8 cellular contexts compared by ENCODE assay signal in the genomic region with DNA sequence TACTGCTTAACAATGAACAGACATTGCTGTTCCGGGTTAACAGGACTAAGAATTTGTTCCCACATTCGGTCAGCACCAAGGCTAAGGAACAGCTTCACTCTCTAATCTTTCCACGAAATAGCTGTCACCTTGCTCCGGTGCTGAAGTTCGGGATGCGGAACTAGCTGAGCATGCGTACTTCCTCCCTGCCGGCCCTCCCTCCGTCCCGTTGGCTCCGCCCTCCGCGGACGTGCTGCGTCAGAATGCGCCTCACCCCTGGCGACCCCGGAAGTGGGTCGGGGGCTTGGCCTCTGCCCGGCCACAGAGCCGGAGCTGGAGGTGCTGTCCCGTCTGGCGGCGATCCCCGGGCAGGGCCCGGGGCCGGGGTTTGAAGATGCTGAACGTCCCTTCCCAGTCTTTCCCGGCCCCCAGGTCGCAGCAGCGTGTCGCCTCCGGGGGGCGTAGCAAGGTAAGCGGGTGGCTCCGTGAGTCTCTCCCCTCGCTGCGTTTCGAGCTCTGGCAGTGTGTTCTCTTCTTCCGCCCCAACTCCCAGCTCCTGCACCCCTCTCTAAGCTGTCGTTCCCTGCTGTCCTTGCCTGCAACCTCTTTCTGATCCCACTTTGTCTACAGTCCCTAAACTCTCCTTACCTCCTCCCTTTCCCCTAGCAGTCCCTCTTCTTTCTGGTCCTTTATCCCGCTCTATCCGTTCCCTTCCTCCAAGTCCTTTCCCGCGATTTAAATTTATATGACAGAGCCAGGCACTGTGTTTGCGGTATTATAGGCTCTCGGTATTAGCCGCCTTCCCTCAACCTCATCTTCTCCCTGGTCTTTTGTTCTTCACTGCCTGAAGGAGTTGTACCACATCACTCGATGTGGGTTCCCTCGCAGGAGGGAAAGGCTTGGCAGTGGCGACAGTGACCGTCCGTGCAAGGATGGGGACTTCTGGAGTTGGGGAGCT. TPM values are rescaled to one million over a fixed set of nuclear protein-coding genes. Genes with fewer than 3 reads are reported as not detected.
DNase-seq lines count a peak whose midpoint lies in the region; ATAC-seq and TF ChIP-seq lines count a peak whose summit lies in the region.

A gene with protein sequence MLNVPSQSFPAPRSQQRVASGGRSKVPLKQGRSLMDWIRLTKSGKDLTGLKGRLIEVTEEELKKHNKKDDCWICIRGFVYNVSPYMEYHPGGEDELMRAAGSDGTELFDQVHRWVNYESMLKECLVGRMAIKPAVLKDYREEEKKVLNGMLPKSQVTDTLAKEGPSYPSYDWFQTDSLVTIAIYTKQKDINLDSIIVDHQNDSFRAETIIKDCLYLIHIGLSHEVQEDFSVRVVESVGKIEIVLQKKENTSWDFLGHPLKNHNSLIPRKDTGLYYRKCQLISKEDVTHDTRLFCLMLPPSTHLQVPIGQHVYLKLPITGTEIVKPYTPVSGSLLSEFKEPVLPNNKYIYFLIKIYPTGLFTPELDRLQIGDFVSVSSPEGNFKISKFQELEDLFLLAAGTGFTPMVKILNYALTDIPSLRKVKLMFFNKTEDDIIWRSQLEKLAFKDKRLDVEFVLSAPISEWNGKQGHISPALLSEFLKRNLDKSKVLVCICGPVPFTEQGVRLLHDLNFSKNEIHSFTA (plus strand): TSS at position 280 of the 937 bp plus-strand sequence. CDS start 94 bp downstream, at position 374.

- WGBS in psoas muscle, 3 donors: 0% methylated on average over 47 to 53 of the region's 53 CpGs

- H3K27ac ChIP-seq in angular gyrus (ENCODE audit: low read depth, low read length) (peak within 1 kb of the TSS; percentile 85), psoas muscle (peak within 1 kb of the TSS; percentile 87), uterus (peak within 1 kb of the TSS; percentile 85 to 87)

- peak; percentile 99 for ATAC-seq in GM18498 (IDR thresholded peaks at IDR 0.05; ENCODE audit: unreplicated experiment)
- ATAC-seq in HG02938 (IDR thresholded peaks at IDR 0.05; ENCODE audit: unreplicated experiment): peak; percentile 93
- peak; percentile 100 for ATAC-seq in left ventricle myocardium superior
- peak; percentile 99 to 100 (median 100) for ATAC-seq in psoas muscle

- peaks cover 0 to 8% (median 4%) of the 10 kb centered on the region in 3 donors for H3K27me3 ChIP-seq in psoas muscle (ENCODE audit: insufficient read depth in 3 of 3, low read length in 2 of 3)
- H3K27me3 ChIP-seq in uterus: no peaks in the 10 kb centered on the region

- intact Hi-C loops in left ventricle myocardium superior (cut with micrococcal nuclease) (no loop called here), psoas muscle (cut with DNase I) (loop anchor here in 1 of 2 donors (5.0 to 10.0 kb wide), 2 partner anchors 363 to 795 kb away; a partner anchor contains a TSS), uterus (cut with DNase I; ENCODE audit: low total_unique reads) (no loop called here)

- peak within 1 kb of the TSS; percentile 93 for H3K4me3 ChIP-seq in psoas muscle
- H3K4me3 ChIP-seq in uterus: peak within 1 kb of the TSS; percentile 78 to 87

- TF ChIP-seq POLR2A in uterus (IDR thresholded peaks at IDR 0.05): peak; percentile 43 to 78

- peaks cover 19% of the 10 kb centered on the region for H3K4me1 ChIP-seq in psoas muscle
- peaks cover 0 to 3% of the 10 kb centered on the region in 2 donors for H3K4me1 ChIP-seq in uterus

- TF ChIP-seq CTCF in psoas muscle (IDR thresholded peaks at IDR 0.05) (peak; percentile 39), uterus (IDR thresholded peaks at IDR 0.05) (peak; percentile 39 to 48 (median 44))

- DNase-seq in NCI-H187 (lab: John Stamatoyannopoulos, UW): peak; percentile 71 to 72
- DNase-seq in T-helper 2 cell: peak; percentile 81 to 96 (median 87)
- DNase-seq in left ventricle myocardium superior: peak; percentile 96
- DNase-seq in psoas muscle: peak; percentile 94 to 97
- peak; percentile 92 to 94 for DNase-seq in uterus

- no peaks in the 10 kb centered on the region for H3K9me3 ChIP-seq in psoas muscle
- H3K9me3 ChIP-seq in uterus: no peaks in the 10 kb centered on the region

- H3K36me3 ChIP-seq in psoas muscle (ENCODE audit: insufficient read depth in 1 of 2, low read depth in 1 of 2): peaks cover 0 to 8% of the 10 kb centered on the region in 2 donors
- no peaks in the 10 kb centered on the region for H3K36me3 ChIP-seq in uterus

RNA-seq across cellular contexts. Expression of the gene that starts here (rescaled TPM):
- total RNA-seq in left ventricle myocardium superior: 13.9 TPM
- total RNA-seq in psoas muscle: 10 to 100 TPM in 3 of 4 donors, 1 to 10 TPM in 1; 9.3 to 15.1 (median 13.2) TPM
- 10 to 100 TPM in 2 of 3 donors, 1 to 10 TPM in 1; 6.1 to 20.3 (median 11.7) TPM for polyA plus RNA-seq in psoas muscle
- 10 to 100 TPM in 2 of 4 donors, 1 to 10 TPM in 2; 9.3 to 59.2 (median 9.9) TPM for total RNA-seq in uterus

Comparison
In these comparisons a context has a peak if more than half of its experiments do, and no peak if none do; other contexts are left out.
1. Peak in every context shown above with its lines: DNase-seq, ATAC-seq, H3K4me3 ChIP-seq and H3K27ac ChIP-seq.